ENCODE assay signal across 13 cellular contexts in the genomic region with DNA sequence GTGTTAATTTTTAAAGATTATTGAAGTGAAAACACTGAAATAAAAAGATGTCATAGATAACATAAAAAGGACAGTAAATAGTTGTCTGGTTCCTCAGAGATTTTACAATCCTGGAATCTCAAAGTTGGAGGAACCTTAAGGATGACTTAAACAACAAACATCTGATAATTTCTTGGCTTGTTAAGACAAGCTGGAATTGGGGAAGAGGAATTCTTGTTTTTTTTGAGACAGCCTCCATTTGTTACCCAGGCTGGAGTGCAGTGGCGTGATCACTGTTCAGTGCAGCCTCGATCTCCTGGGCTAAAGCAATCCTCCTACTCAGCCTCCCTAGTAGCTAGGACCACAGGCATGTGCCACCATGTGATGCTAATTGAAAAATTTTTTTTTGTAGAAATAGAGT. TPM values are rescaled to one million over a fixed set of nuclear protein-coding genes. Genes with fewer than 3 reads are reported as not detected.
DNase-seq lines count a peak whose midpoint lies in the region; ATAC-seq, FAIRE-seq and TF ChIP-seq lines count a peak whose summit lies in the region.
"Had no signal": no experiment of that assay in that cellular context is flagged by ENCODE, and none has a peak within 500 bp of the region (broad histone marks: within the 10 kb centered on the region; RNA-seq: fewer than 3 reads in every experiment).

No MANE protein-coding gene starts in this region.

- ATAC-seq in HepG2 (no peak), right lobe of liver (no peak), T-helper 17 cell (no peak), GM21360 (IDR thresholded peaks at IDR 0.05; ENCODE audit: unreplicated experiment) (no peak)

- TF ChIP-seq POLR2A in HepG2 (IDR thresholded peaks at IDR 0.05; ENCODE audit: insufficient read depth in 1 of 2, low read depth in 2 of 2, low read length in 2 of 2) (no peak), right lobe of liver (IDR thresholded peaks at IDR 0.05) (no peak)

- no peaks in the 10 kb centered on the region for H3K27me3 Mint-ChIP-seq in T-helper 17 cell

- H3K4me1 ChIP-seq in HepG2 (ENCODE audit: insufficient read depth, low read length) (peaks cover 35% of the 10 kb centered on the region), right lobe of liver (peaks cover 0 to 14% (median 5%) of the 10 kb centered on the region in 4 donors)

- H3K4me1 Mint-ChIP-seq in T-helper 17 cell: peaks cover 41% of the 10 kb centered on the region

- intact Hi-C loops in HepG2 (cut with micrococcal nuclease; ENCODE audit: unreplicated experiment): loop anchor here (5.0 kb wide), 1 partner anchor 52 kb away; no protein-coding TSS in a partner anchor
- intact Hi-C loops in right lobe of liver (cut with DNase I): no loop called here

- no peak overlapping the region for H3K27ac ChIP-seq in HepG2 (ENCODE audit: extremely low read length, insufficient read depth, low read length)
- H3K27ac ChIP-seq in right lobe of liver: no peak overlapping the region
- H3K27ac ChIP-seq: C4-2B had no signal

- H3K79me2 ChIP-seq in HepG2 (ENCODE audit: insufficient read depth, low read length): peaks cover 58% of the 10 kb centered on the region

- no peak for FAIRE-seq in HepG2 (lab: Jason Lieb, UNC)

- no peak overlapping the region for H2AFZ ChIP-seq in HepG2 (ENCODE audit: low read length)

- POLR2A ChIA-PET in HepG2 (lab: Yijun Ruan, JAX): no interaction called here

- H3K9ac ChIP-seq in HepG2 (ENCODE audit: insufficient read depth, low read depth, low read length): no peak overlapping the region

- no peak for DNase-seq in HepG2 (ENCODE audit: low spot score)
- DNase-seq in right lobe of liver: no peak
- no peak for DNase-seq in T-helper 17 cell
- peak; percentile 31 for DNase-seq in fibroblast of the aortic adventitia (ENCODE audit: low read depth)
- no peak for DNase-seq in D341Med (ENCODE audit: low spot score)
- no peak for DNase-seq in GOT3 (lab: John Stamatoyannopoulos, UW)
- no peak for DNase-seq in putamen (ENCODE audit: low spot score)
- DNase-seq: activated CD4-positive, alpha-beta T cell treated with anti-CD3 and anti-CD28 coated beads for 4 hours; kidney glomerular epithelial cell; NCI-H187; upper lobe of left lung had no signal

- no TSS peak for BruUV-seq in HepG2 (replicated peaks; lab: Mats Ljungman, UMichigan)

- no peak overlapping the region for H3K4me3 Mint-ChIP-seq in T-helper 17 cell

- H3K27me3 ChIP-seq in HepG2 (ENCODE audit: control insufficient read depth in 1 of 2, insufficient read depth in 2 of 2, low read length in 2 of 2) (no peaks in the 10 kb centered on the region), right lobe of liver (no peaks in the 10 kb centered on the region)
- H3K27me3 ChIP-seq: upper lobe of left lung had no signal

- H3K27ac Mint-ChIP-seq in T-helper 17 cell: peak overlapping the region; percentile 99

- CTCF ChIA-PET in HepG2 (lab: Yijun Ruan, JAX; ENCODE audit: low intra/inter-chr PET ratio, low total read pairs): no interaction called here

- H3K4me3 ChIP-seq in HepG2 (replicated peaks in 1 of 3; ENCODE audit: insufficient read depth in 1 of 3, low read depth in 2 of 3, low read length in 3 of 3): peak overlapping the region in 2 of 3 experiments; percentile 90 to 99; a peak in 2 of 6 replicates
- H3K4me3 ChIP-seq in right lobe of liver: no peak overlapping the region
- no peak overlapping the region for H3K4me3 ChIP-seq in fibroblast of the aortic adventitia (ENCODE audit: low read depth, low read length)

- TF ChIP-seq RAD21 in HepG2 (CRISPR knock-in tag; IDR thresholded peaks at IDR 0.05): no peak

- TF ChIP-seq CTCF in HepG2 (CRISPR knock-in tag; IDR thresholded peaks at IDR 0.05) (no peak), right lobe of liver (IDR thresholded peaks at IDR 0.05) (no peak), fibroblast of the aortic adventitia (IDR thresholded peaks at IDR 0.05; ENCODE audit: insufficient read depth, low read length) (no peak)

- peaks cover 4% of the 10 kb centered on the region for H3K36me3 Mint-ChIP-seq in T-helper 17 cell (ENCODE audit: low read depth)

- no peaks in the 10 kb centered on the region for H3K9me3 ChIP-seq in HepG2 (ENCODE audit: low read length)
- H3K9me3 ChIP-seq in right lobe of liver: no peaks in the 10 kb centered on the region
- H3K9me3 ChIP-seq in T-helper 17 cell (ENCODE audit: control insufficient read depth, low read length, poor library complexity, severe bottlenecking): no peaks in the 10 kb centered on the region
- H3K9me3 ChIP-seq: upper lobe of left lung had no signal

- in situ Hi-C loops in HepG2 (cut with HindIII; ENCODE audit: extremely low pct_ligation_motif_present, low pct_unique_long_range_greater_than_20kb): no loop called here

- 92% methylated on average over 2 of the region's 2 CpGs for WGBS in HepG2 (ENCODE audit: low lambda C conversion rate)
- 95% methylated on average over 2 of the region's 2 CpGs for WGBS in right lobe of liver (ENCODE audit: insufficient coverage, low coverage, low lambda C conversion rate, missing lambda C conversion rate)

- 0 out of 2 replicates have a peak, but pooled peaks cover 8% of the 10 kb centered on the region for H4K20me1 ChIP-seq in HepG2 (ENCODE audit: insufficient read depth, low read length)

- peak overlapping the region; percentile 87 for H3K4me2 ChIP-seq in HepG2 (ENCODE audit: low read depth, low read length)

- peaks cover 3 to 15% of the 10 kb centered on the region in 2 experiments; a peak in 4 of 5 replicates for H3K36me3 ChIP-seq in HepG2 (replicated peaks in 1 of 2; ENCODE audit: control insufficient read depth in 1 of 2, insufficient read depth in 2 of 2, low read length in 2 of 2)
- peaks cover 0 to 6% (median under 1%) of the 10 kb centered on the region in 4 donors for H3K36me3 ChIP-seq in right lobe of liver

- TF ChIP-seq EP300 in HepG2 (IDR thresholded peaks at IDR 0.05; ENCODE audit: low read depth in 2 of 2, low read length in 2 of 2) (no peak), HepG2 (CRISPR knock-in tag; IDR thresholded peaks at IDR 0.05; ENCODE audit: borderline replicate concordance) (no peak)

TF ChIP-seq in HepG2, 621 proteins besides CTCF, POLR2A, EP300 and RAD21 (continues in another document):
- TF ChIP-seq WIZ (CRISPR knock-in tag; IDR thresholded peaks at IDR 0.05): no peak
- TF ChIP-seq ZNF546 (CRISPR knock-in tag; conservative IDR thresholded peaks at IDR 0.05): no peak
- TF ChIP-seq SALL1 (CRISPR knock-in tag; IDR thresholded peaks at IDR 0.05): no peak

RNA-seq across cellular contexts. Expression of a gene that starts 2.3 kb away (rescaled TPM):
- 44.3 and 55.2 TPM in 2 replicates for total RNA-seq in HepG2 (2016; rRNA removed; fragmentation: Illumina TruSeq; extraction: Trizol)
- total RNA-seq in HepG2 (2016; cell fraction: cytosol; rRNA removed; fragmentation: Illumina TruSeq; extraction: Trizol; ENCODE audit: low read depth): 21.4 and 23.4 TPM in 2 replicates
- 42.4 and 52.0 TPM in 2 replicates for total RNA-seq in HepG2 (2016; cell fraction: insoluble cytoplasmic fraction; rRNA removed; fragmentation: Illumina TruSeq; extraction: Trizol)
- 35.8 and 38.6 TPM in 2 replicates for total RNA-seq in HepG2 (2016; cell fraction: membrane; rRNA removed; fragmentation: Illumina TruSeq; extraction: Trizol)
- 29.8 and 35.0 TPM in 2 replicates for total RNA-seq in HepG2 (2016; cell fraction: nucleus; rRNA removed; fragmentation: Illumina TruSeq; extraction: Trizol)
- 16.7 and 19.2 TPM in 2 replicates for polyA plus RNA-seq in HepG2 (2011; rRNA removed)
- 11.8 and 16.6 TPM in 2 replicates for polyA plus RNA-seq in HepG2 (2011; cell fraction: cytosol; rRNA removed)
- polyA plus RNA-seq in HepG2 (2011; cell fraction: nucleus; rRNA removed): 13.9 and 14.4 TPM in 2 replicates
- polyA plus RNA-seq in HepG2 (2012): 15.0 and 16.3 TPM in 2 replicates
- polyA plus RNA-seq in HepG2 (2016; cell fraction: cytosol; fragmentation: Illumina TruSeq; extraction: Trizol; ENCODE audit: low read depth): 6.5 and 8.8 TPM in 2 replicates
- 39.1 and 41.1 TPM in 2 replicates for polyA plus RNA-seq in HepG2 (2016; cell fraction: insoluble cytoplasmic fraction; fragmentation: Illumina TruSeq; extraction: Trizol; ENCODE audit: low read depth)
- 14.5 and 15.3 TPM in 2 replicates for polyA plus RNA-seq in HepG2 (2016; cell fraction: membrane; fragmentation: Illumina TruSeq; extraction: Trizol; ENCODE audit: low read depth)
- 25.2 and 27.6 TPM in 2 replicates for polyA plus RNA-seq in HepG2 (2016; cell fraction: nucleus; fragmentation: Illumina TruSeq; extraction: Trizol; ENCODE audit: insufficient read depth, low read depth)
- 19.2 and 45.6 TPM in 2 replicates for polyA minus RNA-seq in HepG2 (2011; rRNA and poly(A)+ RNA removed; ENCODE audit: low replicate concordance)
- 12.9 TPM in 2 replicates for polyA minus RNA-seq in HepG2 (2011; cell fraction: cytosol; rRNA and poly(A)+ RNA removed)
- polyA minus RNA-seq in HepG2 (2011; cell fraction: nucleus; rRNA and poly(A)+ RNA removed): 42.2 and 57.8 TPM in 2 replicates
- total RNA-seq in right lobe of liver: 10 to 100 TPM; 14.9 to 20.8 (median 18.3) TPM
- 10 to 100 TPM; 92.7 to 97.8 TPM for total RNA-seq in T-helper 17 cell
- 52.6 and 73.6 TPM in 2 replicates for total RNA-seq in fibroblast of the aortic adventitia (ENCODE audit: low replicate concordance)

RNA-seq across cellular contexts. Expression of a gene that starts 37.3 kb away (rescaled TPM):
- total RNA-seq in HepG2 (2016; rRNA removed; fragmentation: Illumina TruSeq; extraction: Trizol) (4.3 and 5.1 TPM in 2 replicates), right lobe of liver (10 to 100 TPM in 4 of 6 experiments, 1 to 10 TPM in 2; 8.0 to 22.4 (median 12.4) TPM), T-helper 17 cell (1 to 10 TPM; 1.3 to 1.4 TPM), fibroblast of the aortic adventitia (ENCODE audit: low replicate concordance) (4.4 and 9.3 TPM in 2 replicates)
- total RNA-seq in HepG2 (2016; cell fraction: cytosol; rRNA removed; fragmentation: Illumina TruSeq; extraction: Trizol; ENCODE audit: low read depth): 1.6 and 1.9 TPM in 2 replicates
- total RNA-seq in HepG2 (2016; cell fraction: insoluble cytoplasmic fraction; rRNA removed; fragmentation: Illumina TruSeq; extraction: Trizol): 3.7 and 4.6 TPM in 2 replicates
- total RNA-seq in HepG2 (2016; cell fraction: membrane; rRNA removed; fragmentation: Illumina TruSeq; extraction: Trizol): 1.5 and 1.6 TPM in 2 replicates
- total RNA-seq in HepG2 (2016; cell fraction: nucleus; rRNA removed; fragmentation: Illumina TruSeq; extraction: Trizol): 3.5 and 3.8 TPM in 2 replicates
- polyA plus RNA-seq in HepG2 (2011; rRNA removed): 3.0 and 3.3 TPM in 2 replicates
- 0.86 and 1.8 TPM in 2 replicates for polyA plus RNA-seq in HepG2 (2011; cell fraction: cytosol; rRNA removed)
- 2.6 and 3.6 TPM in 2 replicates for polyA plus RNA-seq in HepG2 (2011; cell fraction: nucleus; rRNA removed)
- polyA plus RNA-seq in HepG2 (2012): 3.2 and 7.0 TPM in 2 replicates
- 0.29 and 0.70 TPM in 2 replicates for polyA plus RNA-seq in HepG2 (2016; cell fraction: cytosol; fragmentation: Illumina TruSeq; extraction: Trizol; ENCODE audit: low read depth)
- polyA plus RNA-seq in HepG2 (2016; cell fraction: insoluble cytoplasmic fraction; fragmentation: Illumina TruSeq; extraction: Trizol; ENCODE audit: low read depth): 4.4 and 6.1 TPM in 2 replicates
- polyA plus RNA-seq in HepG2 (2016; cell fraction: membrane; fragmentation: Illumina TruSeq; extraction: Trizol; ENCODE audit: low read depth): 0.40 and 0.52 TPM in 2 replicates
- polyA plus RNA-seq in HepG2 (2016; cell fraction: nucleus; fragmentation: Illumina TruSeq; extraction: Trizol; ENCODE audit: insufficient read depth, low read depth): 5.0 and 6.0 TPM in 2 replicates
- 0.90 and 1.1 TPM in 2 replicates for polyA minus RNA-seq in HepG2 (2011; rRNA and poly(A)+ RNA removed; ENCODE audit: low replicate concordance)
- polyA minus RNA-seq in HepG2 (2011; cell fraction: cytosol; rRNA and poly(A)+ RNA removed): 1.1 and 2.1 TPM in 2 replicates
- polyA minus RNA-seq in HepG2 (2011; cell fraction: nucleus; rRNA and poly(A)+ RNA removed): 7.0 and 9.7 TPM in 2 replicates

Comparison
In these comparisons a context has a peak if more than half of its experiments do, and no peak if none do; other contexts are left out.
1. H3K4me3 ChIP-seq: peak in HepG2 (2 of 3); none in right lobe of liver (0 of 3) and fibroblast of the aortic adventitia (single experiment).